2 cellular contexts compared by ENCODE assay signal in the genomic region with DNA sequence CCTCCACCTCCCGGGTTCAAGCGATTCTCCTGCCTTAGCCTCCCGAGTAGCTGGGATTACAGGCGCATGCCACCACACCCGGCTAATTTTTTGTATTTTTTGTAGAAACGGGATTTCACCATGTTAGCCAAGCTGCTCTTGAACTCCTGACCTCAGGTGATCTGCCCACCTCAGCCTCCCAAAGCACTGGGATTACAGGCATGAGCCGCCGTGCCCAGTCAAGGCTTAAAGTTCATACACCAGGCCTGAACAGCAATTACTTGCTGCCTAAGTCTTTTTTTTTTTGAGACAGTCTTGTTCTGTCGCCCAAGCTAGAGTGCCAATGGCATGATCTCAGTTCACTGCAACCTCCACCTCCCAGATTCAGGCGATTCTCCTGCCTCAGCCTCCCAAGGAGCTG.
A peak's percentile ranks its signal among the peaks of the same experiment; 100 is the strongest.
TF ChIP-seq lines count a peak whose summit lies in the region.

No MANE protein-coding gene starts in this region.

TF ChIP-seq in HepG2, 621 proteins besides CTCF, POLR2A, EP300 and RAD21:
- TF ChIP-seq HNF4A (CRISPR knock-in tag; IDR thresholded peaks at IDR 0.05): peak; percentile 34; the same call in 1 of the 2 replicates
- TF ChIP-seq RARA (CRISPR knock-in tag; IDR thresholded peaks at IDR 0.05): peak; percentile 43
- 0 out of 2 replicates have a peak, but pooled peaks have one; percentile 36 for TF ChIP-seq ZNF362 (CRISPR knock-in tag; IDR thresholded peaks at IDR 0.05; ENCODE audit: borderline replicate concordance)
- TF ChIP-seq NR2F1 (CRISPR knock-in tag; IDR thresholded peaks at IDR 0.05): peak in 1 of 2 experiments; percentile 29; a peak in 1 of 4 replicates
- TF ChIP-seq BHLHE40 (IDR thresholded peaks at IDR 0.05; ENCODE audit: low read length): 0 out of 2 replicates have a peak, but pooled peaks have one; percentile 24
- peak; percentile 18; the same call in 1 of the 2 replicates for TF ChIP-seq RXRA (CRISPR knock-in tag; IDR thresholded peaks at IDR 0.05)
- 0 out of 2 replicates have a peak, but pooled peaks have one; percentile 18 for TF ChIP-seq RXRB (CRISPR knock-in tag; IDR thresholded peaks at IDR 0.05; ENCODE audit: borderline replicate concordance)

TF ChIP-seq in liver, 16 proteins besides CTCF, POLR2A, EP300 and RAD21:
- TF ChIP-seq RXRA (IDR thresholded peaks at IDR 0.05): peak; percentile 36 to 69
- peak; percentile 43 to 48 for TF ChIP-seq HNF4A (conservative IDR thresholded peaks at IDR 0.05)
- peak; percentile 32 for TF ChIP-seq SP1 (IDR thresholded peaks at IDR 0.05)
